Comparison of ENCODE assay signal across 1 cellular context in the genomic region with DNA sequence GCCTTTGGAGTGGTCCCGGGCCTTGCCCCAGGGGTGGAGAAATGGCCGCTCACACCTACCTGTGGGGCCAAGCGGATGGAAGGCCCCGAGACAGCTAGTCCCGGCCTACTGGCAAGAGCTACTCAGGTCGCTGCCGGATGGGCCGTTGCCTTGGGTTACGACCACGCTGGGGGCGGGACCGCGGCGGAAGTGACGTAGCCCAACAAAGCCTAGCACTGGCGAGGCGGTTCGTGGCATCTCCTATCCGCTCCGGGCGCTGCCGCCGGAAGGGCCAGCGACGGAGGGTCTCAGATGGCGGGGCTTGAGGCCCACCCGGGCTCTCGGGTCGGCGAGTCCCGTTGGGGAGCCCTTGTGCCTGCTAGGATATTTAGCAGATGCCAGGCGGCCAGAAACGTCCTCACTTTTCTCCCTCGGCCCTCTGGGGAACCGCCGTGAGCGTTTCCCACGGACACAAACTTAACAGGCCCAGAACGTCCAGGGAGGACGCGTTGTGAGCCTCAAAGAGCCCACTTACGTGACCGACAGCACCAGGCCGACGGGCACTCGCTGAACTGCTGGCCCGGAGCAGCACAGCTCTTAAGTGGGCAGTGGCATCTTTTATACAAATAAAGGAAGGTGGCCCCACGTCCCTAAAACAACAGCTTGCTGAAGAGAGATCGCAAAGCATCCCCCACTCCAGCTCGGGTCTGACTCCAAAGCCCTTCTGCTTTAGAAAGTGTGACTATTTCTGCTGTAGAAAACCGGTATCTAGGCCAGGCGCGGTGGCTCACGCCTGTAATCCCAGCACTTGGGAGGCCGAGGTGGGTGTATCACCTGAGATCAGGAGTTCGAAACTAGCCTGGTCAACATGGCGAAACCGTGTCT.
TF ChIP-seq lines count a peak whose summit lies in the region.

A gene with protein sequence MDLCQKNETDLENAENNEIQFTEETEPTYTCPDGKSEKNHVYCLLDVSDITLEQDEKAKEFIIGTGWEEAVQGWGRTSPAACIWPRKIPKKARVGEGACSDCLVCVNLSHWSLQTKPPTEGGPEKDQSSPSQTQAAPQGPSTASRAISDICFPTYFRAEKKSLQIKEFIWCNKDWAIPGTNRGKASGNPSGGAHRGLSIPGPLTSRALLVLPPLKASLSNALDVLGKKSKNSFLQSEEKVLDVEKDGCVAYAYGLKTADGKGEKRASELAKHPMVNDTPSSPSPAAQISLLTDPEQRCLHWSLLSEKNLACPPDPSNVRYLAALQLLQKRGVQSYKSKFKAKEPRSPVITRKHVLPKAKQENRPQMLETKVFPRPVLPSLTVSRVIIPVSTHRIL (minus strand): TSS at position 162 of the 864 bp plus-strand sequence. CDS start 13,283 bp downstream, outside the sequence.

TF ChIP-seq in K562, 482 proteins besides CTCF, POLR2A, EP300 and RAD21 (continued from another document and continues in another):
- TF ChIP-seq, protein P1, sequence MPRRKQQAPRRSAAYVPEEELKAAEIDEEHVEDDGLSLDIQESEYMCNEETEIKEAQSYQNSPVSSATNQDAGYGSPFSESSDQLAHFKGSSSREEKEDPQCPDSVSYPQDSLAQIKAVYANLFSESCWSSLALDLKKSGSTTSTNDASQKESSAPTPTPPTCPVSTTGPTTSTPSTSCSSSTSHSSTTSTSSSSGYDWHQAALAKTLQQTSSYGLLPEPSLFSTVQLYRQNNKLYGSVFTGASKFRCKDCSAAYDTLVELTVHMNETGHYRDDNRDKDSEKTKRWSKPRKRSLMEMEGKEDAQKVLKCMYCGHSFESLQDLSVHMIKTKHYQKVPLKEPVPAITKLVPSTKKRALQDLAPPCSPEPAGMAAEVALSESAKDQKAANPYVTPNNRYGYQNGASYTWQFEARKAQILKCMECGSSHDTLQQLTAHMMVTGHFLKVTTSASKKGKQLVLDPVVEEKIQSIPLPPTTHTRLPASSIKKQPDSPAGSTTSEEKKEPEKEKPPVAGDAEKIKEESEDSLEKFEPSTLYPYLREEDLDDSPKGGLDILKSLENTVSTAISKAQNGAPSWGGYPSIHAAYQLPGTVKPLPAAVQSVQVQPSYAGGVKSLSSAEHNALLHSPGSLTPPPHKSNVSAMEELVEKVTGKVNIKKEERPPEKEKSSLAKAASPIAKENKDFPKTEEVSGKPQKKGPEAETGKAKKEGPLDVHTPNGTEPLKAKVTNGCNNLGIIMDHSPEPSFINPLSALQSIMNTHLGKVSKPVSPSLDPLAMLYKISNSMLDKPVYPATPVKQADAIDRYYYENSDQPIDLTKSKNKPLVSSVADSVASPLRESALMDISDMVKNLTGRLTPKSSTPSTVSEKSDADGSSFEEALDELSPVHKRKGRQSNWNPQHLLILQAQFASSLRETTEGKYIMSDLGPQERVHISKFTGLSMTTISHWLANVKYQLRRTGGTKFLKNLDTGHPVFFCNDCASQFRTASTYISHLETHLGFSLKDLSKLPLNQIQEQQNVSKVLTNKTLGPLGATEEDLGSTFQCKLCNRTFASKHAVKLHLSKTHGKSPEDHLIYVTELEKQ (CRISPR knock-in tag; IDR thresholded peaks at IDR 0.05), result no peak
- TF ChIP-seq ZNF586 (CRISPR knock-in tag; conservative IDR thresholded peaks at IDR 0.05) (no peak), ETV6 (IDR thresholded peaks at IDR 0.05; ENCODE audit: borderline replicate concordance in 1 of 2, low read depth in 2 of 2, low read length in 1 of 2) (no peak), ETV6 (CRISPR knock-in tag; IDR thresholded peaks at IDR 0.05; ENCODE audit: borderline replicate concordance) (0 out of 2 replicates have a peak, but pooled peaks have one; percentile 33), TRIM28 (IDR thresholded peaks at IDR 0.05) (no peak), MEIS2 (IDR thresholded peaks at IDR 0.05; ENCODE audit: partially characterized antibody) (no peak), PURB (CRISPR knock-in tag; IDR thresholded peaks at IDR 0.05; ENCODE audit: low read depth) (no peak), SMARCA4 (IDR thresholded peaks at IDR 0.05) (no peak), TAF9B (IDR thresholded peaks at IDR 0.05; ENCODE audit: partially characterized antibody) (peak; percentile 40), BRD4 (IDR thresholded peaks at IDR 0.05) (peak; percentile 58; the same call in 1 of the 2 replicates), XRCC3 (IDR thresholded peaks at IDR 0.05) (no peak), U2AF2 (optimal IDR thresholded peaks at IDR 0.05; ENCODE audit: low read depth, low read length) (no peak), RBBP5 (IDR thresholded peaks at IDR 0.05; ENCODE audit: borderline replicate concordance, insufficient read depth, low read length, poor library complexity, severe bottlenecking) (peak; percentile 83), ZNF347 (CRISPR knock-in tag; IDR thresholded peaks at IDR 0.05; ENCODE audit: low read depth) (no peak), KDM1A (IDR thresholded peaks at IDR 0.05) (no peak), HNRNPK (IDR thresholded peaks at IDR 0.05; ENCODE audit: low read depth, low read length, poor library complexity, severe bottlenecking) (no peak), CBX5 (IDR thresholded peaks at IDR 0.05; ENCODE audit: borderline replicate concordance, low read depth) (no peak), MTA2 (IDR thresholded peaks at IDR 0.05; ENCODE audit: low read depth) (no peak), HDAC6 (IDR thresholded peaks at IDR 0.05; ENCODE audit: low read depth, low read length) (no peak), ELF4 (CRISPR knock-in tag; IDR thresholded peaks at IDR 0.05) (no peak), YY1 (IDR thresholded peaks at IDR 0.05; ENCODE audit: borderline replicate concordance in 1 of 3, control insufficient read depth in 1 of 3, extremely low read depth in 1 of 3, insufficient read depth in 3 of 3, insufficient read length in 1 of 3, insufficient replicate concordance in 2 of 3, low read depth in 1 of 3, low read length in 2 of 3) (peak in 1 of 3 experiments; percentile 70), CREB1 (IDR thresholded peaks at IDR 0.05) (peak; percentile 93), CREB1 (CRISPR knock-in tag; IDR thresholded peaks at IDR 0.05) (peak; percentile 96), ZNF445 (CRISPR knock-in tag; IDR thresholded peaks at IDR 0.05; ENCODE audit: low read depth) (0 out of 2 replicates have a peak, but pooled peaks have one; percentile 52), KLF1 (tag; IDR thresholded peaks at IDR 0.05) (no peak), ZFPM2 (CRISPR knock-in tag; IDR thresholded peaks at IDR 0.05) (no peak), ZNF717 (CRISPR knock-in tag; IDR thresholded peaks at IDR 0.05) (no peak), XRCC5 (IDR thresholded peaks at IDR 0.05; ENCODE audit: low read depth, low read length) (no peak), POLR2AphosphoS2 (IDR thresholded peaks at IDR 0.05; ENCODE audit: low read length) (peak; percentile 70; the same call in 1 of the 2 replicates), DMBX1 (CRISPR knock-in tag; IDR thresholded peaks at IDR 0.05; ENCODE audit: borderline replicate concordance) (peak; percentile 55; the same call in 1 of the 2 replicates)
- TF ChIP-seq, protein P2, sequence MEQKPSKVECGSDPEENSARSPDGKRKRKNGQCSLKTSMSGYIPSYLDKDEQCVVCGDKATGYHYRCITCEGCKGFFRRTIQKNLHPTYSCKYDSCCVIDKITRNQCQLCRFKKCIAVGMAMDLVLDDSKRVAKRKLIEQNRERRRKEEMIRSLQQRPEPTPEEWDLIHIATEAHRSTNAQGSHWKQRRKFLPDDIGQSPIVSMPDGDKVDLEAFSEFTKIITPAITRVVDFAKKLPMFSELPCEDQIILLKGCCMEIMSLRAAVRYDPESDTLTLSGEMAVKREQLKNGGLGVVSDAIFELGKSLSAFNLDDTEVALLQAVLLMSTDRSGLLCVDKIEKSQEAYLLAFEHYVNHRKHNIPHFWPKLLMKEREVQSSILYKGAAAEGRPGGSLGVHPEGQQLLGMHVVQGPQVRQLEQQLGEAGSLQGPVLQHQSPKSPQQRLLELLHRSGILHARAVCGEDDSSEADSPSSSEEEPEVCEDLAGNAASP (IDR thresholded peaks at IDR 0.05), result no peak
- TF ChIP-seq, protein P3, sequence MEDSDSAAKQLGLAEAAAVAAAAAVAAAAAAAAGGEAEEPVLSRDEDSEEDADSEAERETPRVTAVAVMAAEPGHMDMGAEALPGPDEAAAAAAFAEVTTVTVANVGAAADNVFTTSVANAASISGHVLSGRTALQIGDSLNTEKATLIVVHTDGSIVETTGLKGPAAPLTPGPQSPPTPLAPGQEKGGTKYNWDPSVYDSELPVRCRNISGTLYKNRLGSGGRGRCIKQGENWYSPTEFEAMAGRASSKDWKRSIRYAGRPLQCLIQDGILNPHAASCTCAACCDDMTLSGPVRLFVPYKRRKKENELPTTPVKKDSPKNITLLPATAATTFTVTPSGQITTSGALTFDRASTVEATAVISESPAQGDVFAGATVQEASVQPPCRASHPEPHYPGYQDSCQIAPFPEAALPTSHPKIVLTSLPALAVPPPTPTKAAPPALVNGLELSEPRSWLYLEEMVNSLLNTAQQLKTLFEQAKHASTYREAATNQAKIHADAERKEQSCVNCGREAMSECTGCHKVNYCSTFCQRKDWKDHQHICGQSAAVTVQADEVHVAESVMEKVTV (CRISPR knock-in tag; IDR thresholded peaks at IDR 0.05), result no peak
- TF ChIP-seq, protein P4, sequence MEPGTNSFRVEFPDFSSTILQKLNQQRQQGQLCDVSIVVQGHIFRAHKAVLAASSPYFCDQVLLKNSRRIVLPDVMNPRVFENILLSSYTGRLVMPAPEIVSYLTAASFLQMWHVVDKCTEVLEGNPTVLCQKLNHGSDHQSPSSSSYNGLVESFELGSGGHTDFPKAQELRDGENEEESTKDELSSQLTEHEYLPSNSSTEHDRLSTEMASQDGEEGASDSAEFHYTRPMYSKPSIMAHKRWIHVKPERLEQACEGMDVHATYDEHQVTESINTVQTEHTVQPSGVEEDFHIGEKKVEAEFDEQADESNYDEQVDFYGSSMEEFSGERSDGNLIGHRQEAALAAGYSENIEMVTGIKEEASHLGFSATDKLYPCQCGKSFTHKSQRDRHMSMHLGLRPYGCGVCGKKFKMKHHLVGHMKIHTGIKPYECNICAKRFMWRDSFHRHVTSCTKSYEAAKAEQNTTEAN (CRISPR knock-in tag; IDR thresholded peaks at IDR 0.05), result 0 out of 2 replicates have a peak, but pooled peaks have one; percentile 78
- TF ChIP-seq, protein P5, sequence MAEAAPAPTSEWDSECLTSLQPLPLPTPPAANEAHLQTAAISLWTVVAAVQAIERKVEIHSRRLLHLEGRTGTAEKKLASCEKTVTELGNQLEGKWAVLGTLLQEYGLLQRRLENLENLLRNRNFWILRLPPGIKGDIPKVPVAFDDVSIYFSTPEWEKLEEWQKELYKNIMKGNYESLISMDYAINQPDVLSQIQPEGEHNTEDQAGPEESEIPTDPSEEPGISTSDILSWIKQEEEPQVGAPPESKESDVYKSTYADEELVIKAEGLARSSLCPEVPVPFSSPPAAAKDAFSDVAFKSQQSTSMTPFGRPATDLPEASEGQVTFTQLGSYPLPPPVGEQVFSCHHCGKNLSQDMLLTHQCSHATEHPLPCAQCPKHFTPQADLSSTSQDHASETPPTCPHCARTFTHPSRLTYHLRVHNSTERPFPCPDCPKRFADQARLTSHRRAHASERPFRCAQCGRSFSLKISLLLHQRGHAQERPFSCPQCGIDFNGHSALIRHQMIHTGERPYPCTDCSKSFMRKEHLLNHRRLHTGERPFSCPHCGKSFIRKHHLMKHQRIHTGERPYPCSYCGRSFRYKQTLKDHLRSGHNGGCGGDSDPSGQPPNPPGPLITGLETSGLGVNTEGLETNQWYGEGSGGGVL (CRISPR knock-in tag; IDR thresholded peaks at IDR 0.05), result no peak
- TF ChIP-seq, protein P6, sequence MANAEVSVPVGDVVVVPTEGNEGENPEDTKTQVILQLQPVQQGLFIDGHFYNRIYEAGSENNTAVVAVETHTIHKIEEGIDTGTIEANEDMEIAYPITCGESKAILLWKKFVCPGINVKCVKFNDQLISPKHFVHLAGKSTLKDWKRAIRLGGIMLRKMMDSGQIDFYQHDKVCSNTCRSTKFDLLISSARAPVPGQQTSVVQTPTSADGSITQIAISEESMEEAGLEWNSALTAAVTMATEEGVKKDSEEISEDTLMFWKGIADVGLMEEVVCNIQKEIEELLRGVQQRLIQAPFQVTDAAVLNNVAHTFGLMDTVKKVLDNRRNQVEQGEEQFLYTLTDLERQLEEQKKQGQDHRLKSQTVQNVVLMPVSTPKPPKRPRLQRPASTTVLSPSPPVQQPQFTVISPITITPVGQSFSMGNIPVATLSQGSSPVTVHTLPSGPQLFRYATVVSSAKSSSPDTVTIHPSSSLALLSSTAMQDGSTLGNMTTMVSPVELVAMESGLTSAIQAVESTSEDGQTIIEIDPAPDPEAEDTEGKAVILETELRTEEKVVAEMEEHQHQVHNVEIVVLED (CRISPR knock-in tag; IDR thresholded peaks at IDR 0.05), result peak; percentile 56; the same call in 1 of the 2 replicates
- TF ChIP-seq, protein P7, sequence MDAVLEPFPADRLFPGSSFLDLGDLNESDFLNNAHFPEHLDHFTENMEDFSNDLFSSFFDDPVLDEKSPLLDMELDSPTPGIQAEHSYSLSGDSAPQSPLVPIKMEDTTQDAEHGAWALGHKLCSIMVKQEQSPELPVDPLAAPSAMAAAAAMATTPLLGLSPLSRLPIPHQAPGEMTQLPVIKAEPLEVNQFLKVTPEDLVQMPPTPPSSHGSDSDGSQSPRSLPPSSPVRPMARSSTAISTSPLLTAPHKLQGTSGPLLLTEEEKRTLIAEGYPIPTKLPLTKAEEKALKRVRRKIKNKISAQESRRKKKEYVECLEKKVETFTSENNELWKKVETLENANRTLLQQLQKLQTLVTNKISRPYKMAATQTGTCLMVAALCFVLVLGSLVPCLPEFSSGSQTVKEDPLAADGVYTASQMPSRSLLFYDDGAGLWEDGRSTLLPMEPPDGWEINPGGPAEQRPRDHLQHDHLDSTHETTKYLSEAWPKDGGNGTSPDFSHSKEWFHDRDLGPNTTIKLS (IDR thresholded peaks at IDR 0.05; ENCODE audit: borderline replicate concordance, low read depth), result peak; percentile 85
- TF ChIP-seq, protein P8, sequence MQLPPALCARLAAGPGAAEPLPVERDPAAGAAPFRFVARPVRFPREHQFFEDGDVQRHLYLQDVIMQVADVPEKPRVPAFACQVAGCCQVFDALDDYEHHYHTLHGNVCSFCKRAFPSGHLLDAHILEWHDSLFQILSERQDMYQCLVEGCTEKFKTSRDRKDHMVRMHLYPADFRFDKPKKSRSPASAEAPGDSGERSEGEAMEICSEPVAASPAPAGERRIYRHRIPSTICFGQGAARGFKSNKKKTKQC (CRISPR knock-in tag; IDR thresholded peaks at IDR 0.05), result peak; percentile 49
